Comparison of ENCODE assay signal across 1 cellular context in genomic region chr9:136483589-136484152, GRCh38.
TF ChIP-seq lines count a peak whose summit lies in the region.

No MANE protein-coding gene starts in this region.

TF ChIP-seq in GM12878, 131 proteins besides CTCF, POLR2A, EP300 and RAD21 (continued from another document):
- no peak for TF ChIP-seq BCLAF1 (IDR thresholded peaks at IDR 0.05)
- no peak for TF ChIP-seq NFYA (IDR thresholded peaks at IDR 0.05; ENCODE audit: borderline replicate concordance, low read depth, low read length)
- no peak for TF ChIP-seq EED (IDR thresholded peaks at IDR 0.05; ENCODE audit: low read depth)
- TF ChIP-seq CHD1 (IDR thresholded peaks at IDR 0.05; ENCODE audit: low read depth, low read length): 0 out of 2 replicates have a peak, but pooled peaks have one; percentile 69
- TF ChIP-seq TARDBP (IDR thresholded peaks at IDR 0.05; ENCODE audit: borderline replicate concordance): no peak; the same call in 1 of the 2 replicates
- no peak for TF ChIP-seq CHD2 (IDR thresholded peaks at IDR 0.05; ENCODE audit: borderline replicate concordance, low read depth, low read length)
- TF ChIP-seq ZNF622 (IDR thresholded peaks at IDR 0.05): no peak
- TF ChIP-seq ATF3 (IDR thresholded peaks at IDR 0.05; ENCODE audit: borderline replicate concordance, extremely low read depth, low read depth, low read length): no peak
- TF ChIP-seq MTA2 (IDR thresholded peaks at IDR 0.05; ENCODE audit: low read depth): no peak
- no peak for TF ChIP-seq PML (IDR thresholded peaks at IDR 0.05; ENCODE audit: low read length)
- no peak for TF ChIP-seq HDAC2 (IDR thresholded peaks at IDR 0.05)
- TF ChIP-seq ELK1 (IDR thresholded peaks at IDR 0.05; ENCODE audit: low read depth, low read length): peak; percentile 86
- no peak; the same call in 1 of the 2 replicates for TF ChIP-seq POLR2AphosphoS5 (IDR thresholded peaks at IDR 0.05; ENCODE audit: low read length)
- 0 out of 2 replicates have a peak, but pooled peaks have one; percentile 85 for TF ChIP-seq ZNF207 (IDR thresholded peaks at IDR 0.05; ENCODE audit: borderline replicate concordance)
- TF ChIP-seq PAX5 (IDR thresholded peaks at IDR 0.05; ENCODE audit: borderline replicate concordance, low read depth, low read length): 0 out of 2 replicates have a peak, but pooled peaks have one; percentile 22
